Comparison of ENCODE assay signal across 24 cellular contexts in the genomic region with DNA sequence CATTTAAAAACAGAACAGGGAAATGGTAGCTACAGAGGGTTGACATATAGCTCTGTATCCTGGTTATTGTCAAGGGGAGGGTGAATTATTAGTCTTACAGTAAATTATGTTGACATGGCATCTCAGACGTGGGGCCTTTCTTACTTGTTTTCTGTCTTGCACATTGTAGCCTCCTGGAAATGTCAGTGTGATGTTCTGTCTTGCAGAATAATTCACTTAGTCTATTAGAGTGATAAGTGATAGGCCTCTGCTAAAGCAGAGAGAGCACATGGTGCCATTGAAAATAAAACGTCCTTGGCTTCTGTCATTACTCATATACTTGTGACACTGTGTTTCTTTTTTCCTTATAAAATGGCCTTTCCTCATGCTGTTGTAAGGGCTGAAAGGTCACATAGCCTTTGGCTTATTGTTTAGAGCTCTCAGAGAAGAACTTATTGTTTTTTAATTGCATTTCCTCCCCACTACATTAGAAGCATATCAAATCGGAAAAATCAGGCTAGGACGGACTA.
"Had no signal": no experiment of that assay in that cellular context is flagged by ENCODE, and none has a peak within 500 bp of the region (broad histone marks: within the 10 kb centered on the region; RNA-seq: fewer than 3 reads in every experiment).

No MANE protein-coding gene starts in this region.

- H3K4me3 ChIP-seq: colonic mucosa, gastrocnemius medialis, heart right ventricle, left ventricle myocardium inferior, lung, pancreas, psoas muscle, spleen, testis, transverse colon had no signal

- H3K9me3 Mint-ChIP-seq: endodermal cell; natural killer cell treated with Interleukin-12 subunit alpha and Interleukin-12 subunit beta and Interleukin-15 and Interleukin-18, amount 100 ng/mL, for 72 hours; stimulated activated naive B cell treated with anti-CD40 and anti-IgM and Interleukin-4, amounts not matched to agents 10 μg/mL and 1 μg/mL and 100 μg/mL, for 72 hours; stimulated activated naive CD8-positive, alpha-beta T cell treated with anti-CD3 and anti-CD28 coated beads, Interleukin-15, amount 100 ng/mL, for 72 hours had no signal

- H3K27ac Mint-ChIP-seq: endodermal cell; natural killer cell treated with Interleukin-12 subunit alpha and Interleukin-12 subunit beta and Interleukin-15 and Interleukin-18, amount 100 ng/mL, for 72 hours; stimulated activated naive B cell treated with anti-CD40 and anti-IgM and Interleukin-4, amounts not matched to agents 10 μg/mL and 1 μg/mL and 100 μg/mL, for 72 hours; stimulated activated naive CD8-positive, alpha-beta T cell treated with anti-CD3 and anti-CD28 coated beads, Interleukin-15, amount 100 ng/mL, for 72 hours had no signal

- H3K27ac ChIP-seq: colonic mucosa, gastrocnemius medialis, heart right ventricle, left ventricle myocardium inferior, pancreas, psoas muscle, spleen, testis, transverse colon had no signal

- H3K27me3 ChIP-seq: colonic mucosa, gastrocnemius medialis, heart right ventricle, pancreas, testis, transverse colon had no signal

- H3K4me3 Mint-ChIP-seq: endodermal cell; natural killer cell treated with Interleukin-12 subunit alpha and Interleukin-12 subunit beta and Interleukin-15 and Interleukin-18, amount 100 ng/mL, for 72 hours; stimulated activated naive B cell treated with anti-CD40 and anti-IgM and Interleukin-4, amounts not matched to agents 10 μg/mL and 1 μg/mL and 100 μg/mL, for 72 hours; stimulated activated naive CD8-positive, alpha-beta T cell treated with anti-CD3 and anti-CD28 coated beads, Interleukin-15, amount 100 ng/mL, for 72 hours had no signal

- H3K4me1 Mint-ChIP-seq: endodermal cell; stimulated activated naive B cell treated with anti-CD40 and anti-IgM and Interleukin-4, amounts not matched to agents 10 μg/mL and 1 μg/mL and 100 μg/mL, for 72 hours; stimulated activated naive CD8-positive, alpha-beta T cell treated with anti-CD3 and anti-CD28 coated beads, Interleukin-15, amount 100 ng/mL, for 72 hours had no signal

- H3K4me1 ChIP-seq: colonic mucosa, left ventricle myocardium inferior, pancreas, psoas muscle, spleen, testis, transverse colon had no signal

- FAIRE-seq: endothelial cell of umbilical vein, keratinocyte, pancreas, urothelium cell line had no signal

- H3K36me3 Mint-ChIP-seq: natural killer cell treated with Interleukin-12 subunit alpha and Interleukin-12 subunit beta and Interleukin-15 and Interleukin-18, amount 100 ng/mL, for 72 hours; stimulated activated naive B cell treated with anti-CD40 and anti-IgM and Interleukin-4, amounts not matched to agents 10 μg/mL and 1 μg/mL and 100 μg/mL, for 72 hours had no signal

- H3K9me3 ChIP-seq: colonic mucosa, gastrocnemius medialis, heart right ventricle, left ventricle myocardium inferior, pancreas, psoas muscle, spleen, testis, transverse colon had no signal

- H3K36me3 ChIP-seq: colonic mucosa, gastrocnemius medialis, heart right ventricle, left ventricle myocardium inferior, pancreas, spleen, transverse colon had no signal

- DNase-seq: colonic mucosa; dermis blood vessel endothelial cell; effector CD4-positive, alpha-beta T cell; endodermal cell; gastrocnemius medialis; heart right ventricle; left ventricle myocardium inferior; midbrain; occipital lobe; pancreas; psoas muscle; spleen; stimulated activated CD4-positive, alpha-beta T cell treated with anti-CD3 and anti-CD28 coated beads, Interleukin-15, amount 100 ng/mL, for 24 hours; stimulated activated CD4-positive, alpha-beta T cell treated with anti-CD3 and anti-CD28 coated beads, Interleukin-1b, Interleukin-23, amount 100 ng/mL, for 48 hours; stimulated activated CD4-positive, alpha-beta T cell treated with anti-CD3 and anti-CD28 coated beads, Interleukin-4, amount 100 ng/mL, for 4 hours; stimulated activated naive B cell treated with anti-CD40 and anti-IgM and Interleukin-4, amounts not matched to agents 10 μg/mL and 1 μg/mL and 100 μg/mL, for 72 hours; stimulated activated naive CD8-positive, alpha-beta T cell treated with anti-CD3 and anti-CD28 coated beads, Interleukin-15, amount 100 ng/mL, for 72 hours; testis; transverse colon had no signal
